Comparison of ENCODE assay signal across 20 cellular contexts in genomic region chr1:167463055-167463454, GRCh38. TPM values are rescaled to one million over a fixed set of nuclear protein-coding genes. Genes with fewer than 3 reads are reported as not detected.
A peak's percentile ranks its signal among the peaks of the same experiment; 100 is the strongest.
DNase-seq lines count a peak whose midpoint lies in the region; ATAC-seq lines count a peak whose summit lies in the region.
"Had no signal": no experiment of that assay in that cellular context is flagged by ENCODE, and none has a peak within 500 bp of the region (broad histone marks: within the 10 kb centered on the region; RNA-seq: fewer than 3 reads in every experiment).

No MANE protein-coding gene starts in this region.

- H3K4me1 Mint-ChIP-seq in activated naive CD4-positive, alpha-beta T cell treated with anti-CD3 and anti-CD28 coated beads, Interleukin-2, amount 50 U/mL, for 24 hours, result peaks cover 89% of the 10 kb centered on the region
- peaks cover 23% of the 10 kb centered on the region for H3K4me1 Mint-ChIP-seq in activated T-helper 17 cell treated with anti-CD3 and anti-CD28 coated beads, Interleukin-2, amount 50 U/mL, for 72 hours

- peaks cover 5% of the 10 kb centered on the region for H3K36me3 Mint-ChIP-seq in activated naive CD4-positive, alpha-beta T cell treated with anti-CD3 and anti-CD28 coated beads, Interleukin-2, amount 50 U/mL, for 24 hours
- peaks cover 90% of the 10 kb centered on the region for H3K36me3 Mint-ChIP-seq in activated T-helper 17 cell treated with anti-CD3 and anti-CD28 coated beads, Interleukin-2, amount 50 U/mL, for 72 hours (ENCODE audit: low read depth)

- DNase-seq in activated naive CD4-positive, alpha-beta T cell treated with Interleukin-2 at 50 U/mL for 16 hours, result no peak
- DNase-seq in mesenteric fat pad (ENCODE audit: low spot score) (peak; percentile 47), MV-4-11 (lab: John Stamatoyannopoulos, UW) (no peak), NCI-H526 treated with DMSO at 0.1 percent for 48 hours (lab: John Stamatoyannopoulos, UW) (no peak), occipital lobe (lab: John Stamatoyannopoulos, UW) (no peak)
- DNase-seq: activated CD4-positive, alpha-beta T cell treated with anti-CD3 and anti-CD28 coated beads, Interleukin-2, amount 50 U/mL, for 48 hours; mammary epithelial cell; NCI-H1417 treated with DMSO at 0.1 percent for 48 hours; NCI-H2107; NCI-H446 treated with DMSO at 0.1 percent for 48 hours; posterior cingulate gyrus; SIG-M5; testis had no signal

- H3K27ac Mint-ChIP-seq in activated naive CD4-positive, alpha-beta T cell treated with anti-CD3 and anti-CD28 coated beads, Interleukin-2, amount 50 U/mL, for 24 hours, result peak overlapping the region; percentile 98
- peak overlapping the region; percentile 88 for H3K27ac Mint-ChIP-seq in activated T-helper 17 cell treated with anti-CD3 and anti-CD28 coated beads, Interleukin-2, amount 50 U/mL, for 72 hours
- H3K27ac Mint-ChIP-seq: dendritic cell treated with granulocyte-macrophage colony-stimulating factor and Interleukin-4, amounts not matched to agents 40 ng/mL and 50 ng/mL, for 4 days had no signal

- no peak for ATAC-seq in activated T-helper 17 cell treated with anti-CD3 and anti-CD28 coated beads, Interleukin-2, amount 50 U/mL, for 72 hours (replicated peaks)

- peak overlapping the region; percentile 65 for H3K27ac ChIP-seq in thymus (ENCODE audit: low read depth)
- H3K27ac ChIP-seq: cardiac muscle cell, testis, VCaP had no signal

- no peaks in the 10 kb centered on the region for H3K9me3 Mint-ChIP-seq in activated naive CD4-positive, alpha-beta T cell treated with anti-CD3 and anti-CD28 coated beads, Interleukin-2, amount 50 U/mL, for 24 hours
- no peaks in the 10 kb centered on the region for H3K9me3 Mint-ChIP-seq in activated T-helper 17 cell treated with anti-CD3 and anti-CD28 coated beads, Interleukin-2, amount 50 U/mL, for 72 hours
- H3K9me3 Mint-ChIP-seq: dendritic cell treated with granulocyte-macrophage colony-stimulating factor and Interleukin-4, amounts not matched to agents 40 ng/mL and 50 ng/mL, for 4 days had no signal

- no peaks in the 10 kb centered on the region for H3K27me3 ChIP-seq in thymus (ENCODE audit: control insufficient read depth, insufficient read depth)
- H3K27me3 ChIP-seq: cardiac muscle cell, testis had no signal

- no peak overlapping the region for H3K4me3 ChIP-seq in thymus (ENCODE audit: low read length)
- H3K4me3 ChIP-seq: cardiac muscle cell, testis had no signal

- H3K27me3 Mint-ChIP-seq in activated naive CD4-positive, alpha-beta T cell treated with anti-CD3 and anti-CD28 coated beads, Interleukin-2, amount 50 U/mL, for 24 hours, result no peaks in the 10 kb centered on the region
- no peaks in the 10 kb centered on the region for H3K27me3 Mint-ChIP-seq in activated T-helper 17 cell treated with anti-CD3 and anti-CD28 coated beads, Interleukin-2, amount 50 U/mL, for 72 hours

- WGBS in thymus, result 93% methylated on average over 5 of the region's 5 CpGs

- H3K9me3 ChIP-seq in thymus (ENCODE audit: control insufficient read depth), result no peaks in the 10 kb centered on the region
- H3K9me3 ChIP-seq: testis had no signal

- peaks cover 40% of the 10 kb centered on the region for H3K36me3 ChIP-seq in thymus (ENCODE audit: control insufficient read depth, insufficient read depth)
- H3K36me3 ChIP-seq: cardiac muscle cell had no signal

- peak overlapping the region; percentile 23 for H3K4me3 Mint-ChIP-seq in activated naive CD4-positive, alpha-beta T cell treated with anti-CD3 and anti-CD28 coated beads, Interleukin-2, amount 50 U/mL, for 24 hours
- H3K4me3 Mint-ChIP-seq in activated T-helper 17 cell treated with anti-CD3 and anti-CD28 coated beads, Interleukin-2, amount 50 U/mL, for 72 hours, result peak overlapping the region; percentile 55
- H3K4me3 Mint-ChIP-seq: dendritic cell treated with granulocyte-macrophage colony-stimulating factor and Interleukin-4, amounts not matched to agents 40 ng/mL and 50 ng/mL, for 4 days had no signal

- H3K4me1 ChIP-seq in thymus (ENCODE audit: control insufficient read depth, insufficient read depth, low read length), result peaks cover 11% of the 10 kb centered on the region

RNA-seq across cellular contexts. Expression of gene CD247, which starts 55.3 kb away (rescaled TPM):
- 100 to 1,000 TPM; 168 to 217 TPM for total RNA-seq in activated T-helper 17 cell treated with anti-CD3 and anti-CD28 coated beads, Interleukin-2, amount 50 U/mL, for 72 hours
- 2.1 TPM for total RNA-seq in mesenteric fat pad
- 114 TPM for polyA plus RNA-seq in thymus
- 2.3 TPM for total RNA-seq in occipital lobe
- total RNA-seq: mammary epithelial cell, MCF 10A had no signal
- polyA plus RNA-seq: cardiac muscle cell had no signal

Comparison
In these comparisons a context has a peak if more than half of its experiments do, and no peak if none do; other contexts are left out.
1. RNA of gene CD247, which starts 55.3 kb away (total RNA-seq): 168 to 217 TPM in activated T-helper 17 cell treated with anti-CD3 and anti-CD28 coated beads, Interleukin-2, amount 50 U/mL, for 72 hours; 2.3 TPM in occipital lobe (single experiment) and 2.1 TPM in mesenteric fat pad (single experiment); every median in the first group is over 10 times any median in the second.